In genomic region chr2:57111531-57111930, GRCh38 we compare ENCODE assay signal across 21 cellular contexts.
DNase-seq lines count a peak whose midpoint lies in the region; ATAC-seq, FAIRE-seq and TF ChIP-seq lines count a peak whose summit lies in the region.
"Had no signal": no experiment of that assay in that cellular context is flagged by ENCODE, and none has a peak within 500 bp of the region (broad histone marks: within the 10 kb centered on the region; RNA-seq: fewer than 3 reads in every experiment).

No MANE protein-coding gene starts in this region.

- TF ChIP-seq CTCF in A549 (IDR thresholded peaks at IDR 0.05) (no peak), K562 (IDR thresholded peaks at IDR 0.05 in 2 of 3, conservative IDR thresholded peaks at IDR 0.05 in 1 of 3; ENCODE audit: insufficient read depth in 2 of 3, low read depth in 1 of 3, low read length in 3 of 3) (no peak)

- DNase-seq in A549 (ENCODE audit: low read depth in 1 of 2, low spot score in 1 of 2) (no peak), K562 (ENCODE audit: extremely low read depth in 1 of 4, low spot score in 3 of 4) (no peak), MV-4-11 (lab: John Stamatoyannopoulos, UW) (no peak), LoVo (ENCODE audit: low spot score) (no peak)
- DNase-seq: 8988T; AML-193; Caco-2; Calu3; CD4-positive, alpha-beta T cell; CD8-positive, alpha-beta T cell; DMS79 treated with DMSO at 0.1 percent for 48 hours; GF-D8 had no signal

- no peak overlapping the region for H3K4me2 ChIP-seq in A549
- no peak overlapping the region for H3K4me2 ChIP-seq in K562 (ENCODE audit: insufficient read depth, low read length)
- H3K4me2 ChIP-seq: BLaER1 treated with 17β-estradiol and CSF1 and Interleukin-3, amounts not matched to agents 10 nM and 100 nM had no signal

- no peaks in the 10 kb centered on the region for H3K36me3 ChIP-seq in K562 (ENCODE audit: control insufficient read depth, insufficient read depth, low read length)
- H3K36me3 ChIP-seq: BLaER1 treated with 17β-estradiol and CSF1 and Interleukin-3, amounts not matched to agents 10 nM and 100 nM had no signal

- intact Hi-C loops in K562 (cut with micrococcal nuclease), result no loop called here

- H3K9ac ChIP-seq in K562 (ENCODE audit: insufficient read depth in 1 of 2, low read depth in 2 of 2, low read length in 2 of 2), result no peak overlapping the region
- H3K9ac ChIP-seq: BLaER1 treated with 17β-estradiol and CSF1 and Interleukin-3, amounts not matched to agents 10 nM and 100 nM had no signal

- 65% methylated on average over 2 of the region's 2 CpGs for WGBS in A549 (ENCODE audit: missing lambda C conversion rate)
- WGBS in K562 (ENCODE audit: insufficient coverage, low coverage, missing lambda C conversion rate), result 0% methylated on average over 2 of the region's 2 CpGs

- H3K4me1 ChIP-seq in A549, result no peaks in the 10 kb centered on the region
- no peaks in the 10 kb centered on the region for H3K4me1 ChIP-seq in K562 (replicated peaks in 1 of 2; ENCODE audit: control insufficient read depth in 2 of 2, insufficient read depth in 2 of 2, low read length in 2 of 2)

- no peaks in the 10 kb centered on the region for H3K79me2 ChIP-seq in K562 (ENCODE audit: control insufficient read depth, insufficient read depth, low read length)

- BruUV-seq in K562 (replicated peaks; lab: Mats Ljungman, UMichigan), result no TSS peak

- POLR2A ChIA-PET in A549 (lab: Yijun Ruan, JAX), result no interaction called here
- POLR2A ChIA-PET in K562 (lab: Yijun Ruan, JAX), result no interaction called here

- no peak overlapping the region for H2AFZ ChIP-seq in K562 (ENCODE audit: low read depth, low read length)

- no peaks in the 10 kb centered on the region for H3K27me3 ChIP-seq in K562 (ENCODE audit: control insufficient read depth in 2 of 2, insufficient read depth in 2 of 2, low read length in 2 of 2)
- H3K27me3 ChIP-seq: BLaER1 treated with 17β-estradiol and CSF1 and Interleukin-3, amounts not matched to agents 10 nM and 100 nM had no signal

- TF ChIP-seq POLR2A in A549 (IDR thresholded peaks at IDR 0.05; ENCODE audit: low read length), result no peak
- no peak for TF ChIP-seq POLR2A in K562 (conservative IDR thresholded peaks at IDR 0.05)

- H3K4me3 ChIP-seq in A549 (no peak overlapping the region), K562 (no peak overlapping the region)
- H3K4me3 ChIP-seq: BLaER1 treated with 17β-estradiol and CSF1 and Interleukin-3, amounts not matched to agents 10 nM and 100 nM had no signal

- ATAC-seq in A549 (no peak), K562 (no peak), HG02623 (IDR thresholded peaks at IDR 0.05; ENCODE audit: unreplicated experiment) (no peak)
- ATAC-seq: CD8-positive, alpha-beta T cell had no signal

- H4K20me1 ChIP-seq in K562 (replicated peaks; ENCODE audit: control insufficient read depth, insufficient read depth, low read length), result no peaks in the 10 kb centered on the region
- H4K20me1 ChIP-seq: BLaER1 treated with 17β-estradiol and CSF1 and Interleukin-3, amounts not matched to agents 10 nM and 100 nM had no signal

- FAIRE-seq in A204.1 (lab: Jason Lieb, UNC) (peak; percentile 19), A549 (lab: Jason Lieb, UNC) (no peak), K562 (lab: Jason Lieb, UNC) (no peak), endometrium (lab: Jason Lieb, UNC) (peak; percentile 12)
- FAIRE-seq: D721Med, G401.6, GM12891, GM19239 had no signal

- H3K9me3 ChIP-seq in A549 (peaks cover 8% of the 10 kb centered on the region; the same call in 2 of the 3 replicates), K562 (replicated peaks; ENCODE audit: control insufficient read depth, insufficient read depth, low read depth, low read length) (no peaks in the 10 kb centered on the region)
- H3K9me3 ChIP-seq: Caco-2 had no signal

- no peaks in the 10 kb centered on the region for H3K9me1 ChIP-seq in K562 (ENCODE audit: control insufficient read depth, insufficient read depth, low read length)

- no peak overlapping the region for H3K27ac ChIP-seq in A549
- H3K27ac ChIP-seq in K562 (ENCODE audit: extremely low read depth, low read depth, low read length), result no peak overlapping the region
- H3K27ac ChIP-seq: BLaER1 treated with 17β-estradiol and CSF1 and Interleukin-3, amounts not matched to agents 10 nM and 100 nM; C4-2B had no signal

- in situ Hi-C loops in K562 (cut with MboI), result no loop called here

- CTCF ChIA-PET in A549 (lab: Yijun Ruan, JAX), result no interaction called here
- CTCF ChIA-PET in K562 (lab: Yijun Ruan, JAX; ENCODE audit: low intra/inter-chr PET ratio), result no interaction called here

- TF ChIP-seq EP300 in A549 (IDR thresholded peaks at IDR 0.05) (no peak), K562 (IDR thresholded peaks at IDR 0.05; ENCODE audit: low read length) (no peak)

- no peak for TF ChIP-seq RAD21 in A549 (conservative IDR thresholded peaks at IDR 0.05 in 1 of 2, IDR thresholded peaks at IDR 0.05 in 1 of 2)
- TF ChIP-seq RAD21 in K562 (CRISPR knock-in tag; conservative IDR thresholded peaks at IDR 0.05 in 1 of 2, IDR thresholded peaks at IDR 0.05 in 1 of 2), result no peak

TF ChIP-seq in A549, 52 proteins besides CTCF, POLR2A, EP300 and RAD21:
- TF ChIP-seq HMGXB4 (CRISPR knock-in tag; IDR thresholded peaks at IDR 0.05; ENCODE audit: borderline replicate concordance), result no peak
- no peak for TF ChIP-seq FOXS1 (CRISPR knock-in tag; IDR thresholded peaks at IDR 0.05)
- no peak for TF ChIP-seq ZC3H11A (IDR thresholded peaks at IDR 0.05)
- TF ChIP-seq MYC (IDR thresholded peaks at IDR 0.05; ENCODE audit: borderline replicate concordance, low read length), result no peak
- TF ChIP-seq HEYL (CRISPR knock-in tag; IDR thresholded peaks at IDR 0.05), result no peak
- no peak for TF ChIP-seq ZSCAN20 (CRISPR knock-in tag; IDR thresholded peaks at IDR 0.05)
- peak; percentile 81 for TF ChIP-seq MAFK (IDR thresholded peaks at IDR 0.05; ENCODE audit: partially characterized antibody)
- no peak for TF ChIP-seq CEBPB (IDR thresholded peaks at IDR 0.05)
TF ChIP-seq in A549: peak in this region for 1.

TF ChIP-seq in K562, 482 proteins besides CTCF, POLR2A, EP300 and RAD21:
- TF ChIP-seq ZNF316 (IDR thresholded peaks at IDR 0.05) (peak; percentile 81), C11orf30 (IDR thresholded peaks at IDR 0.05; ENCODE audit: low read depth) (peak; percentile 59), ZNF583 (CRISPR knock-in tag; IDR thresholded peaks at IDR 0.05) (no peak), MAFK (IDR thresholded peaks at IDR 0.05; ENCODE audit: low read length) (peak; percentile 62; the same call in 1 of the 2 replicates), MAFF (IDR thresholded peaks at IDR 0.05; ENCODE audit: low read length) (peak; percentile 54; the same call in 1 of the 2 replicates), MAFG (tag; conservative IDR thresholded peaks at IDR 0.05) (peak; percentile 57), MXI1 (IDR thresholded peaks at IDR 0.05; ENCODE audit: low read depth, low read length) (no peak)
